9 cellular contexts compared by ENCODE assay signal in genomic region chr1:203148127-203148526, GRCh38. TPM values are rescaled to one million over a fixed set of nuclear protein-coding genes. Genes with fewer than 3 reads are reported as not detected.
A peak's percentile ranks its signal among the peaks of the same experiment; 100 is the strongest.
DNase-seq lines count a peak whose midpoint lies in the region; ATAC-seq and TF ChIP-seq lines count a peak whose summit lies in the region.
"Had no signal": no experiment of that assay in that cellular context is flagged by ENCODE, and none has a peak within 500 bp of the region (broad histone marks: within the 10 kb centered on the region; RNA-seq: fewer than 3 reads in every experiment).

No MANE protein-coding gene starts in this region.

- no peak overlapping the region for H2BK20ac ChIP-seq in IMR-90 (ENCODE audit: low read depth, low read length)

- H4K91ac ChIP-seq in IMR-90 (ENCODE audit: insufficient read depth, low read depth, low read length): no peak overlapping the region

- peaks cover 5% of the 10 kb centered on the region for H3K9me3 Mint-ChIP-seq in nephron progenitor cell
- H3K9me3 Mint-ChIP-seq in T-helper 2 cell treated with Interferon-gamma antibody and Interleukin-4, amounts not matched to agents 5 μg/mL and 100 μg/mL, for 36 hours: no peaks in the 10 kb centered on the region

- 100% methylated on average over 4 of the region's 5 CpGs; no CpG with 5 or more reads in 1 of the 2 experiments for WGBS in IMR-90 (ENCODE audit: extremely low coverage in 2 of 2, insufficient read length in 1 of 2), 2 experiments

- H3K4me3 Mint-ChIP-seq in nephron progenitor cell: no peak overlapping the region
- H3K4me3 Mint-ChIP-seq in T-helper 2 cell treated with Interferon-gamma antibody and Interleukin-4, amounts not matched to agents 5 μg/mL and 100 μg/mL, for 36 hours: no peak overlapping the region

- H3K27me3 Mint-ChIP-seq in nephron progenitor cell (ENCODE audit: low read depth, poor library complexity): peaks cover 4% of the 10 kb centered on the region
- H3K27me3 Mint-ChIP-seq in T-helper 2 cell treated with Interferon-gamma antibody and Interleukin-4, amounts not matched to agents 5 μg/mL and 100 μg/mL, for 36 hours (ENCODE audit: low read depth): peaks cover 3% of the 10 kb centered on the region

- no peak overlapping the region for H4K8ac ChIP-seq in IMR-90 (ENCODE audit: low read depth in 2 of 2, low read length in 2 of 2)

- H3K27ac ChIP-seq in IMR-90 (ENCODE audit: insufficient read depth, low read length) (no peak overlapping the region), breast epithelium (peak overlapping the region; percentile 62 to 86)

- H3K27ac Mint-ChIP-seq in nephron progenitor cell: no peak overlapping the region
- no peak overlapping the region for H3K27ac Mint-ChIP-seq in T-helper 2 cell treated with Interferon-gamma antibody and Interleukin-4, amounts not matched to agents 5 μg/mL and 100 μg/mL, for 36 hours

- 0 out of 2 replicates have a peak, but pooled peaks have one; percentile 13 for TF ChIP-seq CTCF in IMR-90 (conservative IDR thresholded peaks at IDR 0.05; ENCODE audit: low read depth, low read length)
- TF ChIP-seq CTCF in breast epithelium (IDR thresholded peaks at IDR 0.05): peak in 2 of 3 donors; percentile 24 to 40
- TF ChIP-seq CTCF in nephron progenitor cell (IDR thresholded peaks at IDR 0.05): peak; percentile 30

- H2BK15ac ChIP-seq in IMR-90 (ENCODE audit: low read depth, low read length): no peak overlapping the region

- no peak overlapping the region for H3K18ac ChIP-seq in IMR-90 (ENCODE audit: low read depth, low read length)

- no peak overlapping the region for H2AK9ac ChIP-seq in IMR-90 (replicated peaks; ENCODE audit: low read depth, low read length, poor library complexity)

- ATAC-seq in IMR-90 (ENCODE audit: low read depth): no peak

- H3K36me3 ChIP-seq in IMR-90 (ENCODE audit: control insufficient read depth, insufficient read depth, low read length) (no peaks in the 10 kb centered on the region), breast epithelium (no peaks in the 10 kb centered on the region)

- H3K9me3 ChIP-seq in IMR-90 (ENCODE audit: control insufficient read depth, insufficient read depth, low read length): peaks cover 2% of the 10 kb centered on the region; the same call in 1 of the 2 replicates
- H3K9me3 ChIP-seq in breast epithelium: no peaks in the 10 kb centered on the region

- no peak overlapping the region for H4K5ac ChIP-seq in IMR-90 (ENCODE audit: low read depth, low read length)

- no peak for TF ChIP-seq RAD21 in IMR-90 (IDR thresholded peaks at IDR 0.05; ENCODE audit: low read length)

- no peak overlapping the region for H3K4me2 ChIP-seq in IMR-90 (ENCODE audit: low read depth, low read length)

- H4K20me1 ChIP-seq in IMR-90 (ENCODE audit: insufficient read depth, low read length): no peaks in the 10 kb centered on the region

- POLR2A ChIA-PET in IMR-90 (lab: Charles Lee; ENCODE audit: unreplicated experiment): no interaction called here

- dilution Hi-C loops in IMR-90 (cut with HindIII; ENCODE audit: low sequenced_read_pairs, unreplicated experiment): no loop called here

- H3K36me3 Mint-ChIP-seq in nephron progenitor cell (ENCODE audit: low read depth): peaks cover 4% of the 10 kb centered on the region
- H3K36me3 Mint-ChIP-seq in T-helper 2 cell treated with Interferon-gamma antibody and Interleukin-4, amounts not matched to agents 5 μg/mL and 100 μg/mL, for 36 hours (ENCODE audit: low read depth): no peaks in the 10 kb centered on the region

- H3K14ac ChIP-seq in IMR-90 (replicated peaks; ENCODE audit: low read depth, low read length): no peak overlapping the region

- DNase-seq in ELF-1 (ENCODE audit: low read depth, low spot score) (peak; percentile 38), IMR-90 (no peak), breast epithelium (ENCODE audit: low spot score in 2 of 2) (no peak), nephron progenitor cell (no peak), AG08396 (ENCODE audit: low spot score) (no peak)
- no peak for DNase-seq in T-helper 2 cell treated with Interferon-gamma antibody and Interleukin-4, amounts not matched to agents 5 μg/mL and 100 μg/mL, for 36 hours (ENCODE audit: low spot score)
- no peak for DNase-seq in stimulated activated CD4-positive, alpha-beta T cell treated with anti-CD3 and anti-CD28 coated beads, Interleukin-1b, Interleukin-23, amount 100 ng/mL, for 48 hours
- DNase-seq: effector memory CD4-positive, alpha-beta T cell; NK-92 treated with Interleukin-12 subunit alpha and Interleukin-12 subunit beta, amount 100 ng/mL, for 24 hours had no signal

- H2AFZ ChIP-seq in IMR-90 (replicated peaks; ENCODE audit: low read length, poor library complexity): no peak overlapping the region

- no peak overlapping the region for H3K4ac ChIP-seq in IMR-90 (ENCODE audit: low read depth, low read length)

- H3K4me1 Mint-ChIP-seq in nephron progenitor cell: peaks cover 70% of the 10 kb centered on the region
- H3K4me1 Mint-ChIP-seq in T-helper 2 cell treated with Interferon-gamma antibody and Interleukin-4, amounts not matched to agents 5 μg/mL and 100 μg/mL, for 36 hours (ENCODE audit: low read depth): no peaks in the 10 kb centered on the region

- no TSS peak for BruUV-seq in IMR-90 (replicated peaks; lab: Mats Ljungman, UMichigan)

- H3K79me1 ChIP-seq in IMR-90 (ENCODE audit: low read depth in 1 of 2, low read length in 2 of 2): no peaks in the 10 kb centered on the region

- CTCF ChIA-PET in IMR-90 (lab: Yijun Ruan, JAX): interaction anchor here (1.2 kb wide), 1 partner anchor 15 kb away, joined by 3 read pairs; no protein-coding TSS in a partner anchor

- H3K56ac ChIP-seq in IMR-90 (ENCODE audit: extremely low read depth, insufficient read depth, low read length): no peak overlapping the region

- H3K4me3 ChIP-seq in IMR-90 (ENCODE audit: insufficient read depth, low read depth, low read length) (no peak overlapping the region), breast epithelium (no peak overlapping the region)

- no peaks in the 10 kb centered on the region; the same call in 1 of the 2 replicates for H3K27me3 ChIP-seq in IMR-90 (ENCODE audit: control insufficient read depth, insufficient read depth, low read length)
- no peaks in the 10 kb centered on the region for H3K27me3 ChIP-seq in breast epithelium

- H3K23ac ChIP-seq in IMR-90 (ENCODE audit: low read depth, low read length): no peak overlapping the region

- H3K4me1 ChIP-seq in IMR-90 (ENCODE audit: control insufficient read depth, insufficient read depth, low read length) (peaks cover 2% of the 10 kb centered on the region; the same call in 1 of the 2 replicates), breast epithelium (peaks cover 0 to 5% of the 10 kb centered on the region in 2 donors)

- TF ChIP-seq POLR2A in IMR-90 (IDR thresholded peaks at IDR 0.05; ENCODE audit: low read depth, low read length) (no peak), breast epithelium (IDR thresholded peaks at IDR 0.05) (no peak)

- in situ Hi-C loops in IMR-90 (cut with MboI; ENCODE audit: low sequenced_read_pairs): no loop called here

- no peak overlapping the region for H3K9ac ChIP-seq in IMR-90 (ENCODE audit: low read depth, low read length)

- intact Hi-C loops in IMR-90 (cut with micrococcal nuclease) (no loop called here), breast epithelium (cut with DNase I; ENCODE audit: low total_unique reads) (no loop called here)

- H2AK5ac ChIP-seq in IMR-90 (ENCODE audit: low read depth, low read length): no peak overlapping the region

- H3K9me1 ChIP-seq in IMR-90 (ENCODE audit: insufficient read depth, low read length): no peaks in the 10 kb centered on the region

- H2BK120ac ChIP-seq in IMR-90 (ENCODE audit: low read depth, low read length): no peak overlapping the region

- no peak overlapping the region for H2BK5ac ChIP-seq in IMR-90 (ENCODE audit: low read depth, low read length, poor library complexity, severe bottlenecking)

TF ChIP-seq in IMR-90, 13 proteins besides CTCF, POLR2A, EP300 and RAD21 (continues in another document):
- no peak for TF ChIP-seq FOS (IDR thresholded peaks at IDR 0.05; ENCODE audit: low read depth, low read length)
- TF ChIP-seq MAZ (IDR thresholded peaks at IDR 0.05; ENCODE audit: borderline replicate concordance, low read depth, low read length): no peak
- no peak for TF ChIP-seq MXI1 (IDR thresholded peaks at IDR 0.05; ENCODE audit: borderline replicate concordance, low read depth, low read length)
- TF ChIP-seq NFE2L2 (IDR thresholded peaks at IDR 0.05; ENCODE audit: low read depth, low read length): no peak
- TF ChIP-seq MAFK (IDR thresholded peaks at IDR 0.05; ENCODE audit: low read depth, low read length): no peak
- no peak for TF ChIP-seq CHD1 (IDR thresholded peaks at IDR 0.05; ENCODE audit: low read depth, low read length)
- no peak for TF ChIP-seq RCOR1 (IDR thresholded peaks at IDR 0.05; ENCODE audit: insufficient replicate concordance, low read length)
- TF ChIP-seq RFX5 (IDR thresholded peaks at IDR 0.05; ENCODE audit: low read depth, low read length): no peak
- no peak for TF ChIP-seq CEBPB (IDR thresholded peaks at IDR 0.05; ENCODE audit: low read depth, low read length)
- TF ChIP-seq BHLHE40 (IDR thresholded peaks at IDR 0.05; ENCODE audit: low read depth, low read length): no peak
- TF ChIP-seq SMC3 (IDR thresholded peaks at IDR 0.05; ENCODE audit: low read depth, low read length): no peak

RNA-seq across cellular contexts. Expression of gene ADORA1, which starts 20.6 kb away (rescaled TPM):
- under 0.01 and 0.36 TPM in 2 replicates for total RNA-seq in IMR-90 (2012; rRNA removed)
- polyA plus RNA-seq in IMR-90 (2012; rRNA removed): 0.56 and 0.66 TPM in 2 replicates
- 0.38 and 1.4 TPM in 2 replicates for polyA plus RNA-seq in IMR-90 (2012; cell fraction: cytosol; rRNA removed)
- 0.35 and 0.48 TPM in 2 replicates for polyA plus RNA-seq in IMR-90 (2012; cell fraction: nucleus; rRNA removed; ENCODE audit: low replicate concordance)
- 10 to 100 TPM in 1 of 3 donors, 1 to 10 TPM in 1, under 1 TPM in 1; 0.64 to 14.5 (median 5.2) TPM for total RNA-seq in breast epithelium

RNA-seq across cellular contexts. Expression of gene MYBPH, which starts 27.5 kb away (rescaled TPM):
- total RNA-seq in IMR-90 (2012; rRNA removed): not detected in 2 replicates
- polyA plus RNA-seq in IMR-90 (2012; rRNA removed): not detected in 2 replicates
- polyA plus RNA-seq in IMR-90 (2012; cell fraction: cytosol; rRNA removed): not detected in 2 replicates
- not detected in 2 replicates for polyA plus RNA-seq in IMR-90 (2012; cell fraction: nucleus; rRNA removed; ENCODE audit: low replicate concordance)
- total RNA-seq in breast epithelium: under 1 TPM in 1 of 3 donors, not detected in 2; 0.66 TPM

RNA-seq across cellular contexts. Expression of gene CHI3L1, which starts 38.4 kb away (rescaled TPM):
- 0.28 TPM in 1 of 2 replicates, not detected in the other for total RNA-seq in IMR-90 (2012; rRNA removed)
- polyA plus RNA-seq in IMR-90 (2012; rRNA removed): 0.17 TPM in 1 of 2 replicates, not detected in the other
- 0.25 TPM in 1 of 2 replicates, not detected in the other for polyA plus RNA-seq in IMR-90 (2012; cell fraction: cytosol; rRNA removed)
- 0.86 and 1.1 TPM in 2 replicates for polyA plus RNA-seq in IMR-90 (2012; cell fraction: nucleus; rRNA removed; ENCODE audit: low replicate concordance)
- 100 to 1,000 TPM in 2 of 3 donors, 10 to 100 TPM in 1; 14.2 to 638 (median 426) TPM for total RNA-seq in breast epithelium

Comparison
In these comparisons a context has a peak if more than half of its experiments do, and no peak if none do; other contexts are left out.
1. RNA of gene CHI3L1, which starts 38.4 kb away (total RNA-seq): 14.2 to 638 TPM in breast epithelium; 0.28 TPM in IMR-90; every median in the first group is over 10 times any median in the second.
2. Peak in every context shown above with its lines, with median percentiles within 50 percentile points of each other: CTCF ChIP-seq.